Comparison of ENCODE assay signal across 1 cellular context in the genomic region with DNA sequence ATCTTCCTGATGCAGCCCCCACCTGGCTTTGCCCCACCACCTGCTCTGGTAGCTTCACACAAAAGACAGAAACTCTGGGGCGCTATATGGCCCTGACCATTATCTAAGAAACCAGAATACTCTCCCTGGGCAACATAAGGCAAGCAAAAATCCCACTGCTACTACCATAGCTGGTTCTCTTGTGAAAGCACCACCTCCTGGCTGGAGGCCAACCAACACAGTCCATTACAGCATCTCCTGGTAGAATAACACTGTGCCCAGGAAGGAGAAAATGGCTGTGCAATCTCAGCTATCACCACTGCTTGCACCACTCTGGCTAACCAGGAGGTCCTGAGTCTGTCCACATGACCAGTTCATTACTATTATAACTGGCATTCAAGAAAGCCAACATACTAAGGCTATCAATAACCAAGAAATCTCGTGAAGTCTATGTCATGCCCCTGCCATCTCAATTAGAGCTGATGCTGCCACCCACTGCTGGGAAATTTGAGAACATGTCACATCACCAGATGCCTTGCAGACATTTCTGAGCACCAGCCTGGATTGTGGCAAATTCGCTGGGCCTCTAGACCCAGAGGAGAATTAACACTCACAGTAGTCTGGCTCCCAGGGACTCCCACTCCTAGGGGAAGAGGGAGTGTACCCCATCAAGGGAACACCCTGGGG.
TF ChIP-seq lines count a peak whose summit lies in the region.

No MANE protein-coding gene starts in this region.

TF ChIP-seq in endothelial cell of umbilical vein, 7 proteins besides CTCF, POLR2A, EP300 and RAD21:
- TF ChIP-seq FOS (IDR thresholded peaks at IDR 0.05; ENCODE audit: borderline replicate concordance, insufficient read depth, low read length): no peak
- no peak for TF ChIP-seq EZH2 (IDR thresholded peaks at IDR 0.05; ENCODE audit: borderline replicate concordance, low read depth, low read length, severe bottlenecking)
- TF ChIP-seq JUN (IDR thresholded peaks at IDR 0.05; ENCODE audit: borderline replicate concordance, insufficient read depth, insufficient read length, low read depth): no peak
- no peak for TF ChIP-seq GATA2 (IDR thresholded peaks at IDR 0.05; ENCODE audit: insufficient read depth, insufficient read length, low read depth, low read length)
- TF ChIP-seq MYC (IDR thresholded peaks at IDR 0.05; ENCODE audit: low read depth, low read length): no peak
- TF ChIP-seq, protein P1, sequence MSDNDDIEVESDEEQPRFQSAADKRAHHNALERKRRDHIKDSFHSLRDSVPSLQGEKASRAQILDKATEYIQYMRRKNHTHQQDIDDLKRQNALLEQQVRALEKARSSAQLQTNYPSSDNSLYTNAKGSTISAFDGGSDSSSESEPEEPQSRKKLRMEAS (IDR thresholded peaks at IDR 0.05; ENCODE audit: insufficient read depth, insufficient read length): no peak
- TF ChIP-seq POLR2AphosphoS5 (IDR thresholded peaks at IDR 0.05; ENCODE audit: insufficient read depth, low read depth, low read length): no peak
